In genomic region chr3:11329779-11330178, GRCh38 we compare ENCODE assay signal across 2 cellular contexts.
TF ChIP-seq lines count a peak whose summit lies in the region.

No MANE protein-coding gene starts in this region.

TF ChIP-seq in A549, 52 proteins besides CTCF, POLR2A, EP300 and RAD21:
- TF ChIP-seq MAFK (IDR thresholded peaks at IDR 0.05; ENCODE audit: partially characterized antibody) = peak; percentile 91
- no peak for TF ChIP-seq ZSCAN20 (CRISPR knock-in tag; IDR thresholded peaks at IDR 0.05)
TF ChIP-seq in A549: peak in this region for 1.

TF ChIP-seq in IMR-90, 13 proteins besides CTCF, POLR2A, EP300 and RAD21:
- peak; percentile 89 for TF ChIP-seq MAFK (IDR thresholded peaks at IDR 0.05; ENCODE audit: low read depth, low read length)
- no peak for TF ChIP-seq CHD1 (IDR thresholded peaks at IDR 0.05; ENCODE audit: low read depth, low read length)
